Comparison of ENCODE assay signal across 17 cellular contexts in the genomic region with DNA sequence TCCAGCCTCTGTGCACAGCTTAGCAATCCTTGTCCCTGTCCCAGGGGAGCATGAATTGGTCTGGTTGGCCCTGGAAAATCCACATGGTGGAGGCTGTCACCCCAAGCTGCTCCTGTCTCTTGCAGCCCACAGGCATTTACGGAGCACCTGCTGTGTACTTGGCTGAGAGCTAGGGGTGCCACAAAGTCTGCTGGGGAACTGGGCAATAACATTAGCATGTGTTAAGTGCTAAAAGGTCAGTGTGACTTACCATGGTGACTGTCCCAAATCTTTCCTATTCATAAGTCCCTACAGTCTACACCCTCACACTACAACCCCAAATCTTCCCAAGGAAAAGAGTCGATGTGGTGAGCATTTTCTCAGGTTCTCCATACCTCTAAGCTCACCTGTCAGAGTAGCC. TPM values are rescaled to one million over a fixed set of nuclear protein-coding genes. Genes with fewer than 3 reads are reported as not detected.
DNase-seq lines count a peak whose midpoint lies in the region; ATAC-seq, FAIRE-seq and TF ChIP-seq lines count a peak whose summit lies in the region.
"Had no signal": no experiment of that assay in that cellular context is flagged by ENCODE, and none has a peak within 500 bp of the region (broad histone marks: within the 10 kb centered on the region; RNA-seq: fewer than 3 reads in every experiment).

No MANE protein-coding gene starts in this region.

- POLR2A ChIA-PET in SK-N-SH (lab: Yijun Ruan, JAX) (no interaction called here), Panc1 (lab: Charles Lee) (no interaction called here)

- H3K14ac ChIP-seq in mesenchymal stem cell (ENCODE audit: low read length in 2 of 2) = no peak overlapping the region

- H3K9ac ChIP-seq in SK-N-SH (no peak overlapping the region), mesenchymal stem cell (ENCODE audit: low read length) (no peak overlapping the region)
- H3K9ac ChIP-seq: GM23248 had no signal

- no peak overlapping the region for H3K4ac ChIP-seq in mesenchymal stem cell (ENCODE audit: low read depth in 1 of 2, low read length in 2 of 2)

- no peak for FAIRE-seq in RCC 7860 (lab: Jason Lieb, UNC)
- FAIRE-seq: A204.1, GM12878 had no signal

- no peak overlapping the region for H2AFZ ChIP-seq in SK-N-SH (ENCODE audit: low read depth)
- no peak overlapping the region for H2AFZ ChIP-seq in mesenchymal stem cell (ENCODE audit: low read depth, low read length)
- H2AFZ ChIP-seq: GM23248 had no signal

- no peak for ATAC-seq in SK-N-SH treated with all-trans-retinoic acid at 6 μM for 48 hours
- 0 out of 2 replicates have a peak, but pooled peaks have one; percentile 14 for ATAC-seq in Panc1
- ATAC-seq in foreskin keratinocyte = no peak
- ATAC-seq in gastrocnemius medialis = peak in 1 of 2 donors; percentile 72
- ATAC-seq: GM12878 had no signal

- no peaks in the 10 kb centered on the region for H3K27me3 ChIP-seq in SK-N-SH (ENCODE audit: insufficient read depth)
- H3K27me3 ChIP-seq in Panc1 (ENCODE audit: control insufficient read depth, insufficient read depth, low read length) = no peaks in the 10 kb centered on the region
- H3K27me3 ChIP-seq in foreskin keratinocyte = no peaks in the 10 kb centered on the region
- no peaks in the 10 kb centered on the region for H3K27me3 ChIP-seq in gastrocnemius medialis
- peaks cover 0 to 14% of the 10 kb centered on the region in 2 experiments for H3K27me3 ChIP-seq in mesenchymal stem cell (ENCODE audit: control insufficient read depth in 1 of 2, insufficient read depth in 1 of 2, low read length in 2 of 2)

- no peaks in the 10 kb centered on the region for H3K9me2 ChIP-seq in SK-N-SH

- H3K23ac ChIP-seq in mesenchymal stem cell (ENCODE audit: low read length in 2 of 2) = no peak overlapping the region

- peaks cover 0 to 6% of the 10 kb centered on the region in 2 experiments for H3K36me3 ChIP-seq in SK-N-SH (replicated peaks in 1 of 2; ENCODE audit: control insufficient read depth in 1 of 2, insufficient read depth in 2 of 2, low read length in 1 of 2)
- no peaks in the 10 kb centered on the region for H3K36me3 ChIP-seq in Panc1 (ENCODE audit: control insufficient read depth, insufficient read depth, low read length)
- no peaks in the 10 kb centered on the region for H3K36me3 ChIP-seq in gastrocnemius medialis
- H3K36me3 ChIP-seq in mesenchymal stem cell (ENCODE audit: control insufficient read depth in 1 of 2, insufficient read depth in 2 of 2, low read depth in 1 of 2, low read length in 2 of 2) = peaks cover 20 to 25% of the 10 kb centered on the region in 2 experiments

- H3K4me2 ChIP-seq in SK-N-SH = 0 out of 2 replicates have a peak overlapping the region, but pooled peaks have one; percentile 31
- H3K4me2 ChIP-seq in mesenchymal stem cell (ENCODE audit: low read length, poor library complexity, severe bottlenecking) = no peak overlapping the region

- in situ Hi-C loops in Panc1 (cut with HindIII; ENCODE audit: low pct_unique_long_range_greater_than_20kb, low sequenced_read_pairs) (no loop called here), gastrocnemius medialis (cut with MboI; ENCODE audit: low sequenced_read_pairs in 4 of 4) (no loop called here)

- no peak overlapping the region for H2BK120ac ChIP-seq in mesenchymal stem cell (ENCODE audit: low read depth, low read length)

- no peak overlapping the region for H2BK5ac ChIP-seq in mesenchymal stem cell (ENCODE audit: low read depth, low read length, poor library complexity, severe bottlenecking)

- TF ChIP-seq CTCF in SK-N-SH (IDR thresholded peaks at IDR 0.05) = no peak
- no peak for TF ChIP-seq CTCF in Panc1 (IDR thresholded peaks at IDR 0.05)
- no peak for TF ChIP-seq CTCF in foreskin keratinocyte (conservative IDR thresholded peaks at IDR 0.05)
- no peak for TF ChIP-seq CTCF in gastrocnemius medialis (IDR thresholded peaks at IDR 0.05 in 4 of 5, conservative IDR thresholded peaks at IDR 0.05 in 1 of 5)

- peaks cover 3 to 15% of the 10 kb centered on the region in 2 experiments; a peak in 2 of 4 replicates for H3K4me1 ChIP-seq in SK-N-SH (ENCODE audit: control insufficient read depth in 1 of 2, insufficient read depth in 2 of 2, low read depth in 1 of 2, low read length in 1 of 2)
- no peaks in the 10 kb centered on the region for H3K4me1 ChIP-seq in Panc1 (ENCODE audit: control insufficient read depth, insufficient read depth, low read length)
- H3K4me1 ChIP-seq in foreskin keratinocyte = peaks cover 25% of the 10 kb centered on the region
- peaks cover 28 to 34% of the 10 kb centered on the region in 2 donors for H3K4me1 ChIP-seq in gastrocnemius medialis
- peaks cover 7% of the 10 kb centered on the region for H3K4me1 ChIP-seq in mesenchymal stem cell (ENCODE audit: control insufficient read depth, insufficient read depth, low read depth, low read length)

- H2BK15ac ChIP-seq in mesenchymal stem cell (ENCODE audit: low read depth, poor library complexity, severe bottlenecking) = no peak overlapping the region

- no TSS peak for BruUV-seq in Panc1 (replicated peaks; lab: Mats Ljungman, UMichigan)

- H2BK12ac ChIP-seq in mesenchymal stem cell (ENCODE audit: low read length in 2 of 2) = no peak overlapping the region

- CTCF ChIA-PET in SK-N-SH (lab: Yijun Ruan, JAX) = interaction anchor here (0.9 to 4.6 kb wide), 3 partner anchors 13 to 55 kb away, joined by 3 to 23 read pairs (median 3); no protein-coding TSS in a partner anchor
- CTCF ChIA-PET in Panc1 (lab: Charles Lee) = no interaction called here

- H3K79me1 ChIP-seq in mesenchymal stem cell (replicated peaks; ENCODE audit: low read length, poor library complexity, severe bottlenecking) = peaks cover 3% of the 10 kb centered on the region

- no peak overlapping the region for H4K91ac ChIP-seq in mesenchymal stem cell (ENCODE audit: low read length)

- peak overlapping the region in 1 of 2 experiments; percentile 56; a peak in 1 of 4 replicates for H3K27ac ChIP-seq in SK-N-SH (ENCODE audit: low read depth in 2 of 2, low read length in 1 of 2)
- no peak overlapping the region for H3K27ac ChIP-seq in Panc1 (ENCODE audit: low read length)
- H3K27ac ChIP-seq in foreskin keratinocyte = peak overlapping the region; percentile 17
- H3K27ac ChIP-seq in gastrocnemius medialis = peak overlapping the region; percentile 52 to 77 (median 72)
- no peak overlapping the region for H3K27ac ChIP-seq in mesenchymal stem cell (ENCODE audit: low read length, poor library complexity, severe bottlenecking)
- H3K27ac ChIP-seq: GM23248 had no signal

- intact Hi-C loops in Panc1 (cut with micrococcal nuclease; ENCODE audit: unreplicated experiment) (no loop called here), gastrocnemius medialis (cut with DNase I; ENCODE audit: low total_unique reads) (loop anchor here (2.0 to 5.0 kb wide), 3 partner anchors 67 to 118 kb away; a partner anchor contains a TSS)

- H3K4me3 ChIP-seq in SK-N-SH (ENCODE audit: low read depth in 2 of 2, low read length in 1 of 2) (no peak overlapping the region), Panc1 (ENCODE audit: low read depth in 2 of 2, low read length in 2 of 2) (no peak overlapping the region), gastrocnemius medialis (no peak overlapping the region), mesenchymal stem cell (ENCODE audit: insufficient read depth in 1 of 2, low read depth in 1 of 2, low read length in 2 of 2) (no peak overlapping the region)
- H3K4me3 ChIP-seq: GM12878, GM23248 had no signal

- peaks cover 23% of the 10 kb centered on the region for H4K20me1 ChIP-seq in SK-N-SH (ENCODE audit: insufficient read depth)

- no peak for DNase-seq in SK-N-SH
- no peak for DNase-seq in Panc1 (ENCODE audit: low read depth, low spot score)
- DNase-seq in foreskin keratinocyte = no peak
- DNase-seq in gastrocnemius medialis = peak in 1 of 2 donors; percentile 32
- DNase-seq in RCC 7860 (ENCODE audit: low spot score) = no peak
- DNase-seq in stimulated activated CD4-positive, alpha-beta T cell treated with anti-CD3 and anti-CD28 coated beads, Interleukin-2, amount 100 ng/mL, for 48 hours = no peak
- no peak for DNase-seq in mesenchymal stem cell
- DNase-seq: GDM1; KBM-7; MV-4-11; NCI-H187 treated with DMSO at 0.1 percent for 48 hours; NCI-H2171 treated with DMSO at 0.1 percent for 48 hours; NK-92 treated with Interleukin-12 subunit alpha and Interleukin-12 subunit beta, amount 100 ng/mL, for 24 hours had no signal

- no peaks in the 10 kb centered on the region for H3K79me2 ChIP-seq in SK-N-SH (ENCODE audit: insufficient read depth)

- 82% methylated on average over 2 of the region's 2 CpGs for WGBS in SK-N-SH (ENCODE audit: low lambda C conversion rate)
- WGBS in mesenchymal stem cell = 91% methylated on average over 1 of the region's 2 CpGs

- no peak overlapping the region for H4K8ac ChIP-seq in mesenchymal stem cell (ENCODE audit: low read length)

- TF ChIP-seq POLR2A in gastrocnemius medialis (IDR thresholded peaks at IDR 0.05) = no peak

- no peak overlapping the region for H2AK5ac ChIP-seq in mesenchymal stem cell (ENCODE audit: low read length, severe bottlenecking)

- peaks cover 10% of the 10 kb centered on the region for H3F3A ChIP-seq in SK-N-SH (replicated peaks; ENCODE audit: insufficient read depth)

- TF ChIP-seq RAD21 in SK-N-SH (IDR thresholded peaks at IDR 0.05; ENCODE audit: low read length) = no peak

- H3K18ac ChIP-seq in mesenchymal stem cell (ENCODE audit: low read depth in 1 of 2, low read length in 2 of 2) = no peak overlapping the region

- H3K9me3 ChIP-seq in SK-N-SH (no peaks in the 10 kb centered on the region), Panc1 (ENCODE audit: control insufficient read depth, insufficient read depth, low read depth, low read length) (no peaks in the 10 kb centered on the region), gastrocnemius medialis (no peaks in the 10 kb centered on the region), mesenchymal stem cell (ENCODE audit: control insufficient read depth, low read length) (no peaks in the 10 kb centered on the region)

- no peak for TF ChIP-seq EP300 in SK-N-SH (IDR thresholded peaks at IDR 0.05; ENCODE audit: borderline replicate concordance in 1 of 2, low read depth in 1 of 2, low read length in 1 of 2)

TF ChIP-seq in SK-N-SH, 30 proteins besides CTCF, POLR2A, EP300 and RAD21 (continues in another document):
- TF ChIP-seq JUND (IDR thresholded peaks at IDR 0.05) (no peak), MXI1 (IDR thresholded peaks at IDR 0.05; ENCODE audit: low read depth, low read length) (no peak), RCOR1 (IDR thresholded peaks at IDR 0.05; ENCODE audit: low read length) (no peak)

TF ChIP-seq in SK-N-SH treated with all-trans-retinoic acid at 6 μM for 48 hours, 23 proteins besides CTCF, POLR2A, EP300 and RAD21 (continues in another document):
- no peak for TF ChIP-seq ZFP30 (CRISPR knock-in tag; IDR thresholded peaks at IDR 0.05)
- TF ChIP-seq ESRRG (CRISPR knock-in tag; IDR thresholded peaks at IDR 0.05) = no peak
- TF ChIP-seq ZNF8 (CRISPR knock-in tag; IDR thresholded peaks at IDR 0.05) = no peak

RNA-seq across cellular contexts. Expression of a gene that starts 53.6 kb away (rescaled TPM):
- polyA plus RNA-seq in SK-N-SH (2012; rRNA removed) (0.26 and 0.69 TPM in 2 replicates), foreskin keratinocyte (170 and 172 TPM in 2 replicates)
- polyA plus RNA-seq in SK-N-SH (2012; cell fraction: cytosol; rRNA removed) = 0.17 TPM in 1 of 2 replicates, not detected in the other
- polyA plus RNA-seq in SK-N-SH (2012; cell fraction: nucleus; rRNA removed) = 3.6 and 6.6 TPM in 2 replicates
- total RNA-seq in Panc1 (2021; ENCODE audit: unreplicated experiment) (0.49 TPM), foreskin keratinocyte (133 and 138 TPM in 2 replicates), gastrocnemius medialis (1 to 10 TPM in 1 of 4 donors, under 1 TPM in 1, not detected in 2; 0.25 to 1.8 TPM)
- polyA plus RNA-seq in Panc1 (2012; ENCODE audit: insufficient read length) = 0.35 TPM
- 0.10 TPM for polyA plus RNA-seq in mesenchymal stem cell (2013, experiment 1 of 2)
- 0.14 TPM for polyA plus RNA-seq in mesenchymal stem cell (2013, experiment 2 of 2)
- polyA plus RNA-seq: GM23248 had no signal

Comparison
In these comparisons a context has a peak if more than half of its experiments do, and no peak if none do; other contexts are left out.
1. H3K27ac ChIP-seq: peak in foreskin keratinocyte (single experiment) and gastrocnemius medialis (4 of 4); none in Panc1 (single experiment) and mesenchymal stem cell (single experiment).
2. RNA of a gene that starts 53.6 kb away (total RNA-seq): 133 to 138 TPM in foreskin keratinocyte; 0.49 TPM in Panc1 (single experiment) and 0.25 to 1.8 TPM in gastrocnemius medialis; every median in the first group is over 10 times any median in the second.